In the genomic region with DNA sequence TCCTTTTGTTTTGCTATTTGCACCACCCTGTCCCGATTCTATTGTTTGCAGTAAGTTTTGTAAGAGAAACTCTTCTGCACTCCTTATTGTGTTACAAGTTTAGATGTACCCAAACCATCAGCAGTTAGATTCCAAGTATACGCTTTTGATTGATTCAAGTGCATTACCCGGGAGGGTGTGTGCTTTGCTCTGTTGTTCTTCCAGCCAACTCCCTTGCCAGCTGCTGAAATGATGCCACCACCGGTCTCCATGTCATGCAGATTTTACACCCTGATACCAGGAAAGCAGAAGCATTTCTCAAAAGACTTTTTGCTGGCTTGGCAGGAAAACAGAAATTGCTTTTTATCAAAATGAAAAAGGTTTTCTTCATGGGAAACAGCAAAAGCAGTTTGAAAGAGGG, we compare ENCODE assay signal across 24 cellular contexts.
DNase-seq lines count a peak whose midpoint lies in the region; ATAC-seq and TF ChIP-seq lines count a peak whose summit lies in the region.
"Had no signal": no experiment of that assay in that cellular context is flagged by ENCODE, and none has a peak within 500 bp of the region (broad histone marks: within the 10 kb centered on the region; RNA-seq: fewer than 3 reads in every experiment).

No MANE protein-coding gene starts in this region.

- H2AK5ac ChIP-seq in trophoblast cell (ENCODE audit: low read length) = no peak overlapping the region

- H3K4me2 ChIP-seq in trophoblast cell (ENCODE audit: low read length) = no peak overlapping the region

- no CpG with 5 or more reads among the region's 4 CpGs for WGBS in trophoblast cell (ENCODE audit: extremely low coverage, insufficient coverage, insufficient read length)
- 67 to 75% (median 69%) methylated on average over 4 of the region's 4 CpGs for WGBS in adrenal gland, 4 donors

- peak overlapping the region; percentile 64 for H3K14ac ChIP-seq in trophoblast cell (ENCODE audit: low read length)

- no peak overlapping the region for H2AFZ ChIP-seq in trophoblast cell (ENCODE audit: insufficient read depth, low read length, poor library complexity)

- H3K27me3 ChIP-seq in trophoblast cell (ENCODE audit: insufficient read depth, low read length) (no peaks in the 10 kb centered on the region), adrenal gland (no peaks in the 10 kb centered on the region)
- H3K27me3 ChIP-seq: colonic mucosa, sigmoid colon, SJCRH30, testis had no signal

- H3K4me1 ChIP-seq in trophoblast cell (ENCODE audit: control insufficient read depth in 1 of 2, insufficient read depth in 2 of 2, low read length in 2 of 2) (peaks cover 2 to 18% of the 10 kb centered on the region in 2 experiments), adrenal gland (replicated peaks in 1 of 2) (no peaks in the 10 kb centered on the region)
- H3K4me1 ChIP-seq: colonic mucosa, SJCRH30, testis had no signal

- no peak overlapping the region for H4K12ac ChIP-seq in trophoblast cell (ENCODE audit: low read depth, low read length)

- H3K18ac ChIP-seq in trophoblast cell (ENCODE audit: low read length) = no peak overlapping the region

- H2BK5ac ChIP-seq in trophoblast cell (ENCODE audit: low read depth, low read length, poor library complexity) = peak overlapping the region; percentile 89

- H3K4me3 Mint-ChIP-seq in activated naive CD4-positive, alpha-beta T cell treated with anti-CD3 and anti-CD28 coated beads, Interleukin-2, amount 10 ng/mL, durations not matched to agents 7 days and 5 days = peak overlapping the region; percentile 40
- H3K4me3 Mint-ChIP-seq in activated T-helper 1 cell treated with anti-CD3 and anti-CD28 coated beads, Interleukin-12 subunit alpha, Interleukin-12 subunit beta, Interleukin-2, Interleukin-4 antibody, amounts not matched to agents 30 ng/mL and 10 ng/mL and 1 ng/mL, durations not matched to agents 14 hours and 24 hours and 36 hours = peak overlapping the region; percentile 63
- H3K4me3 Mint-ChIP-seq: brain; CD8-positive, alpha-beta memory T cell; endodermal cell; neural crest cell; stimulated activated effector memory CD8-positive, alpha-beta T cell treated with anti-CD3 and anti-CD28 coated beads, Interleukin-12 subunit alpha, Interleukin-12 subunit beta, amount 100 ng/mL, for 72 hours had no signal

- ATAC-seq in HG02678 (IDR thresholded peaks at IDR 0.05; ENCODE audit: unreplicated experiment) = no peak
- ATAC-seq: PC-3; stimulated activated effector memory CD8-positive, alpha-beta T cell treated with anti-CD3 and anti-CD28 coated beads, Interleukin-12 subunit alpha, Interleukin-12 subunit beta, amount 100 ng/mL, for 72 hours had no signal

- H3K27me3 Mint-ChIP-seq in activated naive CD4-positive, alpha-beta T cell treated with anti-CD3 and anti-CD28 coated beads, Interleukin-2, amount 10 ng/mL, durations not matched to agents 7 days and 5 days = no peaks in the 10 kb centered on the region
- H3K27me3 Mint-ChIP-seq in activated T-helper 1 cell treated with anti-CD3 and anti-CD28 coated beads, Interleukin-12 subunit alpha, Interleukin-12 subunit beta, Interleukin-2, Interleukin-4 antibody, amounts not matched to agents 30 ng/mL and 10 ng/mL and 1 ng/mL, durations not matched to agents 14 hours and 24 hours and 36 hours (ENCODE audit: insufficient read depth) = no peaks in the 10 kb centered on the region

- no peak overlapping the region for H4K8ac ChIP-seq in trophoblast cell (ENCODE audit: low read depth, low read length)

- no peaks in the 10 kb centered on the region for H3K9me3 ChIP-seq in trophoblast cell (ENCODE audit: insufficient read depth, low read depth, low read length)
- H3K9me3 ChIP-seq in adrenal gland (replicated peaks in 1 of 3) = no peaks in the 10 kb centered on the region
- H3K9me3 ChIP-seq: colonic mucosa, sigmoid colon, SJCRH30, testis had no signal

- peaks cover 23% of the 10 kb centered on the region for H3K79me1 ChIP-seq in trophoblast cell (ENCODE audit: low read length)

- TF ChIP-seq CTCF in adrenal gland (IDR thresholded peaks at IDR 0.05) = no peak

- H3K27ac Mint-ChIP-seq in activated naive CD4-positive, alpha-beta T cell treated with anti-CD3 and anti-CD28 coated beads, Interleukin-2, amount 10 ng/mL, durations not matched to agents 7 days and 5 days = peak overlapping the region; percentile 96
- peak overlapping the region; percentile 75 for H3K27ac Mint-ChIP-seq in activated T-helper 1 cell treated with anti-CD3 and anti-CD28 coated beads, Interleukin-12 subunit alpha, Interleukin-12 subunit beta, Interleukin-2, Interleukin-4 antibody, amounts not matched to agents 30 ng/mL and 10 ng/mL and 1 ng/mL, durations not matched to agents 14 hours and 24 hours and 36 hours
- H3K27ac Mint-ChIP-seq: endodermal cell; stimulated activated effector memory CD8-positive, alpha-beta T cell treated with anti-CD3 and anti-CD28 coated beads, Interleukin-12 subunit alpha, Interleukin-12 subunit beta, amount 100 ng/mL, for 72 hours had no signal

- intact Hi-C loops in activated T-helper 1 cell treated with anti-CD3 and anti-CD28 coated beads, Interleukin-12 subunit alpha, Interleukin-12 subunit beta, Interleukin-2, Interleukin-4 antibody, amounts not matched to agents 30 ng/mL and 10 ng/mL and 1 ng/mL, durations not matched to agents 14 hours and 24 hours and 36 hours (cut with micrococcal nuclease) = no loop called here
- intact Hi-C loops in adrenal gland (cut with DNase I) = no loop called here

- peak; percentile 59 for DNase-seq in activated naive CD4-positive, alpha-beta T cell treated with anti-CD3 and anti-CD28 coated beads, Interleukin-2, amount 10 ng/mL, durations not matched to agents 7 days and 5 days
- DNase-seq in activated naive CD4-positive, alpha-beta T cell treated with anti-CD3 and anti-CD28 coated beads, Interleukin-2, amount 50 U/mL, for 16 hours = no peak
- DNase-seq in OCI-M1 (lab: John Stamatoyannopoulos, UW) (peak; percentile 5), trophoblast cell (no peak), adrenal gland (no peak)
- no peak for DNase-seq in activated T-helper 1 cell treated with anti-CD3 and anti-CD28 coated beads, Interleukin-12 subunit alpha, Interleukin-12 subunit beta, Interleukin-2, Interleukin-4 antibody, amounts not matched to agents 30 ng/mL and 10 ng/mL and 1 ng/mL, durations not matched to agents 14 hours and 24 hours and 36 hours (ENCODE audit: low spot score)
- DNase-seq: activated CD4-positive, CD25-positive, alpha-beta regulatory T cell; CD8-positive, alpha-beta memory T cell; colonic mucosa; DMS53; endodermal cell; GOT3; NCI-H1694 treated with DMSO at 0.1 percent for 48 hours; NCI-H774; posterior cingulate gyrus; sigmoid colon; SJCRH30; testis had no signal

- H3K4me3 ChIP-seq in trophoblast cell (ENCODE audit: low read depth, low read length) = no peak overlapping the region
- no peak overlapping the region for H3K4me3 ChIP-seq in adrenal gland
- H3K4me3 ChIP-seq: colonic mucosa, sigmoid colon, SJCRH30, testis had no signal

- H3K79me2 ChIP-seq in trophoblast cell (ENCODE audit: control insufficient read depth, insufficient read depth, low read length, poor library complexity) = peaks cover 2% of the 10 kb centered on the region

- H3K36me3 Mint-ChIP-seq in activated naive CD4-positive, alpha-beta T cell treated with anti-CD3 and anti-CD28 coated beads, Interleukin-2, amount 10 ng/mL, durations not matched to agents 7 days and 5 days = peaks cover 91% of the 10 kb centered on the region
- H3K36me3 Mint-ChIP-seq in activated T-helper 1 cell treated with anti-CD3 and anti-CD28 coated beads, Interleukin-12 subunit alpha, Interleukin-12 subunit beta, Interleukin-2, Interleukin-4 antibody, amounts not matched to agents 30 ng/mL and 10 ng/mL and 1 ng/mL, durations not matched to agents 14 hours and 24 hours and 36 hours (ENCODE audit: low read depth) = peaks cover 31% of the 10 kb centered on the region
- H3K36me3 Mint-ChIP-seq: brain; stimulated activated effector memory CD8-positive, alpha-beta T cell treated with anti-CD3 and anti-CD28 coated beads, Interleukin-12 subunit alpha, Interleukin-12 subunit beta, amount 100 ng/mL, for 72 hours had no signal

- H3K9ac ChIP-seq in trophoblast cell (ENCODE audit: low read length) = no peak overlapping the region

- peaks cover 95% of the 10 kb centered on the region for H3K4me1 Mint-ChIP-seq in activated naive CD4-positive, alpha-beta T cell treated with anti-CD3 and anti-CD28 coated beads, Interleukin-2, amount 10 ng/mL, durations not matched to agents 7 days and 5 days
- peaks cover 92% of the 10 kb centered on the region for H3K4me1 Mint-ChIP-seq in activated T-helper 1 cell treated with anti-CD3 and anti-CD28 coated beads, Interleukin-12 subunit alpha, Interleukin-12 subunit beta, Interleukin-2, Interleukin-4 antibody, amounts not matched to agents 30 ng/mL and 10 ng/mL and 1 ng/mL, durations not matched to agents 14 hours and 24 hours and 36 hours (ENCODE audit: low read depth)
- H3K4me1 Mint-ChIP-seq: endodermal cell, neural crest cell had no signal

- peaks cover 37% of the 10 kb centered on the region for H3K9me3 Mint-ChIP-seq in activated naive CD4-positive, alpha-beta T cell treated with anti-CD3 and anti-CD28 coated beads, Interleukin-2, amount 10 ng/mL, durations not matched to agents 7 days and 5 days
- peaks cover 19% of the 10 kb centered on the region for H3K9me3 Mint-ChIP-seq in activated T-helper 1 cell treated with anti-CD3 and anti-CD28 coated beads, Interleukin-12 subunit alpha, Interleukin-12 subunit beta, Interleukin-2, Interleukin-4 antibody, amounts not matched to agents 30 ng/mL and 10 ng/mL and 1 ng/mL, durations not matched to agents 14 hours and 24 hours and 36 hours

- H3K27ac ChIP-seq in trophoblast cell (ENCODE audit: low read depth, low read length) (peak overlapping the region; percentile 74), adrenal gland (no peak overlapping the region)
- H3K27ac ChIP-seq: colonic mucosa, HL-60, sigmoid colon, SJCRH30, testis had no signal

- peak overlapping the region; percentile 90 for H2BK120ac ChIP-seq in trophoblast cell (ENCODE audit: insufficient read depth, low read length, poor library complexity)

- TF ChIP-seq POLR2A in adrenal gland (IDR thresholded peaks at IDR 0.05) = no peak

- H2BK12ac ChIP-seq in trophoblast cell (ENCODE audit: low read length) = peak overlapping the region; percentile 93

- peak overlapping the region; percentile 90 for H4K91ac ChIP-seq in trophoblast cell (ENCODE audit: low read depth, low read length)

- CTCF ChIA-PET in activated naive CD4-positive, alpha-beta T cell treated with anti-CD3 and anti-CD28 coated beads, Interleukin-2, amount 10 ng/mL, durations not matched to agents 7 days and 5 days (lab: Charles Lee) = interaction anchor here (0.9 to 1.3 kb wide), 3 partner anchors 12 to 375 kb away, joined by 3 to 5 read pairs (median 4); no protein-coding TSS in a partner anchor

- no peak overlapping the region for H3K4ac ChIP-seq in trophoblast cell (ENCODE audit: low read depth, low read length)

- H3K23ac ChIP-seq in trophoblast cell (ENCODE audit: low read length) = no peak overlapping the region

- H3K36me3 ChIP-seq in trophoblast cell (ENCODE audit: control insufficient read depth in 1 of 2, insufficient read depth in 2 of 2, low read length in 2 of 2) (no peaks in the 10 kb centered on the region), adrenal gland (replicated peaks in 1 of 2) (no peaks in the 10 kb centered on the region)
- H3K36me3 ChIP-seq: colonic mucosa, sigmoid colon, SJCRH30 had no signal

Comparison
In these comparisons a context has a peak if more than half of its experiments do, and no peak if none do; other contexts are left out.
1. DNase-seq: peak in activated naive CD4-positive, alpha-beta T cell treated with anti-CD3 and anti-CD28 coated beads, Interleukin-2, amount 10 ng/mL, durations not matched to agents 7 days and 5 days (single experiment) and OCI-M1 (single experiment); none in activated naive CD4-positive, alpha-beta T cell treated with anti-CD3 and anti-CD28 coated beads, Interleukin-2, amount 50 U/mL, for 16 hours (single experiment), activated T-helper 1 cell treated with anti-CD3 and anti-CD28 coated beads, Interleukin-12 subunit alpha, Interleukin-12 subunit beta, Interleukin-2, Interleukin-4 antibody, amounts not matched to agents 30 ng/mL and 10 ng/mL and 1 ng/mL, durations not matched to agents 14 hours and 24 hours and 36 hours (single experiment), trophoblast cell (0 of 2) and adrenal gland (0 of 7).